In genomic region chr2:206471524-206472062, GRCh38 we compare ENCODE assay signal across 19 cellular contexts. TPM values are rescaled to one million over a fixed set of nuclear protein-coding genes. Genes with fewer than 3 reads are reported as not detected.
DNase-seq lines count a peak whose midpoint lies in the region; ATAC-seq and TF ChIP-seq lines count a peak whose summit lies in the region.
"Had no signal": no experiment of that assay in that cellular context is flagged by ENCODE, and none has a peak within 500 bp of the region (broad histone marks: within the 10 kb centered on the region; RNA-seq: fewer than 3 reads in every experiment).

No MANE protein-coding gene starts in this region.

- WGBS in adrenal gland, 4 donors: 71 to 82% (median 78%) methylated on average over 2 of the region's 2 CpGs

- no peak for TF ChIP-seq CTCF in adrenal gland (IDR thresholded peaks at IDR 0.05)

- no peaks in the 10 kb centered on the region for H3K4me1 ChIP-seq in adrenal gland (replicated peaks in 1 of 2)

- H3K9me3 ChIP-seq in adrenal gland (replicated peaks in 1 of 3): no peaks in the 10 kb centered on the region

- intact Hi-C loops in adrenal gland (cut with DNase I): no loop called here

- no peak overlapping the region for H3K4me3 ChIP-seq in adrenal gland

- no peaks in the 10 kb centered on the region for H3K36me3 ChIP-seq in adrenal gland (replicated peaks in 1 of 2)

- DNase-seq in caudate nucleus (lab: John Stamatoyannopoulos, UW): peak in 3 of 61 donors; percentile 42 to 75 (median 47)
- no peak for DNase-seq in SIG-M5 treated with dmso at 0.1 percent for 504 hours (lab: John Stamatoyannopoulos, UW; ENCODE audit: unreplicated experiment)
- DNase-seq in germinal center (ENCODE audit: low spot score): no peak
- DNase-seq in NK-92 treated with Interleukin-12 subunit alpha and Interleukin-12 subunit beta, amount 100 ng/mL, for 24 hours (lab: John Stamatoyannopoulos, UW): no peak
- DNase-seq in adrenal gland: no peak
- DNase-seq: CD4-positive, CD25-positive, alpha-beta regulatory T cell; KBM-7; MM.1S; NCI-H1048; NCI-H1417 treated with DMSO at 0.1 percent for 48 hours; NCI-H187; NCI-H446 treated with DMSO at 0.1 percent for 48 hours; NCI-H526 treated with DMSO at 0.1 percent for 48 hours; Right ventricle myocardium superior had no signal

- no peaks in the 10 kb centered on the region for H3K27me3 ChIP-seq in adrenal gland

- ATAC-seq in GM18867 (IDR thresholded peaks at IDR 0.05; ENCODE audit: unreplicated experiment) (peak; percentile 87), GM21529 (IDR thresholded peaks at IDR 0.05; ENCODE audit: unreplicated experiment) (peak; percentile 75), HG03095 (IDR thresholded peaks at IDR 0.05; ENCODE audit: unreplicated experiment) (peak; percentile 74)

- TF ChIP-seq POLR2A in adrenal gland (IDR thresholded peaks at IDR 0.05): no peak

- H3K27ac ChIP-seq in caudate nucleus (ENCODE audit: low read depth, low read length) (peak overlapping the region; percentile 67), adrenal gland (no peak overlapping the region)
- H3K27ac ChIP-seq: HL-60 had no signal

RNA-seq across cellular contexts. Expression of gene ADAM23, which starts 28.3 kb away (rescaled TPM):
- 10 to 100 TPM in 3 of 8 donors, 1 to 10 TPM in 5; 4.5 to 33.9 (median 5.5) TPM for total RNA-seq in adrenal gland
- 1 to 10 TPM; 6.4 to 8.0 (median 7.1) TPM for polyA plus RNA-seq in adrenal gland
- total RNA-seq: RPMI7951 had no signal
